In genomic region chrX:66022742-66023725, GRCh38 we compare ENCODE assay signal across 12 cellular contexts. TPM values are rescaled to one million over a fixed set of nuclear protein-coding genes. Genes with fewer than 3 reads are reported as not detected.
DNase-seq lines count a peak whose midpoint lies in the region; ATAC-seq and TF ChIP-seq lines count a peak whose summit lies in the region.
"Had no signal": no experiment of that assay in that cellular context is flagged by ENCODE, and none has a peak within 500 bp of the region (broad histone marks: within the 10 kb centered on the region; RNA-seq: fewer than 3 reads in every experiment).

No MANE protein-coding gene starts in this region.

- peak; percentile 19 for TF ChIP-seq CTCF in activated CD8-positive, alpha-beta T cell treated with anti-CD3 and anti-CD28 coated beads for 36 hours (IDR thresholded peaks at IDR 0.05)
- TF ChIP-seq CTCF in activated B cell treated with CpG ODN at 0.5 μM for 24 hours (IDR thresholded peaks at IDR 0.05): no peak
- peak; percentile 8 for TF ChIP-seq CTCF in upper lobe of right lung (IDR thresholded peaks at IDR 0.05)
- TF ChIP-seq CTCF in Calu3 (IDR thresholded peaks at IDR 0.05; ENCODE audit: unreplicated experiment): no peak

- H3K36me3 ChIP-seq in upper lobe of right lung: no peaks in the 10 kb centered on the region

- POLR2A ChIA-PET in activated CD8-positive, alpha-beta T cell treated with anti-CD3 and anti-CD28 coated beads for 36 hours (lab: Charles Lee): no interaction called here
- POLR2A ChIA-PET in activated CD8-positive, alpha-beta T cell treated with anti-CD3 and anti-CD28 coated beads, Interleukin-2, amount 10 ng/mL, durations not matched to agents 7 days and 5 days (lab: Charles Lee): no interaction called here
- POLR2A ChIA-PET in activated B cell treated with CpG ODN at 0.5 μM for 24 hours (lab: Charles Lee): interaction anchor here (1.4 to 2.6 kb wide), 3 partner anchors 8 to 24 kb away, joined by 4 to 10 read pairs (median 5); no protein-coding TSS in a partner anchor

- intact Hi-C loops in activated CD8-positive, alpha-beta T cell treated with anti-CD3 and anti-CD28 coated beads for 36 hours (cut with micrococcal nuclease): no loop called here
- intact Hi-C loops in activated B cell treated with CpG ODN at 0.5 μM for 24 hours (cut with micrococcal nuclease) (loop anchor here (5.0 kb wide), 1 partner anchor 36 kb away; no protein-coding TSS in a partner anchor), upper lobe of right lung (cut with DNase I) (no loop called here), Calu3 (cut with micrococcal nuclease; ENCODE audit: unreplicated experiment) (no loop called here)

- BruUV-seq in Calu3 (replicated peaks; lab: Mats Ljungman, UMichigan): no TSS peak

- no peak for ATAC-seq in activated CD8-positive, alpha-beta T cell treated with anti-CD3 and anti-CD28 coated beads for 36 hours
- ATAC-seq in activated CD8-positive, alpha-beta T cell treated with anti-CD3 and anti-CD28 coated beads, Interleukin-2, amount 10 ng/mL, durations not matched to agents 7 days and 5 days: no peak
- ATAC-seq in activated B cell treated with CpG ODN at 0.5 μM for 24 hours (ENCODE audit: low read depth) (peak; percentile 29), upper lobe of right lung (peak; percentile 44)
- ATAC-seq: stimulated activated effector memory CD8-positive, alpha-beta T cell treated with anti-CD3 and anti-CD28 coated beads, Interleukin-12 subunit alpha, Interleukin-12 subunit beta, amount 100 ng/mL, for 72 hours had no signal

- H3K27me3 Mint-ChIP-seq in activated CD8-positive, alpha-beta T cell treated with anti-CD3 and anti-CD28 coated beads for 36 hours: no peaks in the 10 kb centered on the region
- H3K27me3 Mint-ChIP-seq in activated CD8-positive, alpha-beta T cell treated with anti-CD3 and anti-CD28 coated beads, Interleukin-2, amount 10 ng/mL, durations not matched to agents 7 days and 5 days (ENCODE audit: low read depth): no peaks in the 10 kb centered on the region
- no peaks in the 10 kb centered on the region for H3K27me3 Mint-ChIP-seq in activated B cell treated with CpG ODN at 0.5 μM for 24 hours
- peaks cover 30% of the 10 kb centered on the region for H3K27me3 Mint-ChIP-seq in Calu3 (ENCODE audit: unreplicated experiment)

- H3K4me3 Mint-ChIP-seq in activated CD8-positive, alpha-beta T cell treated with anti-CD3 and anti-CD28 coated beads for 36 hours: no peak overlapping the region
- H3K4me3 Mint-ChIP-seq in activated CD8-positive, alpha-beta T cell treated with anti-CD3 and anti-CD28 coated beads, Interleukin-2, amount 10 ng/mL, durations not matched to agents 7 days and 5 days: no peak overlapping the region
- no peak overlapping the region for H3K4me3 Mint-ChIP-seq in activated B cell treated with CpG ODN at 0.5 μM for 24 hours
- H3K4me3 Mint-ChIP-seq in Calu3 (ENCODE audit: low read depth, unreplicated experiment): no peak overlapping the region
- H3K4me3 Mint-ChIP-seq: neural crest cell; stimulated activated effector memory CD8-positive, alpha-beta T cell treated with anti-CD3 and anti-CD28 coated beads, Interleukin-12 subunit alpha, Interleukin-12 subunit beta, amount 100 ng/mL, for 72 hours had no signal

- H3K4me3 ChIP-seq in upper lobe of right lung: no peak overlapping the region

- H3K9me3 Mint-ChIP-seq in activated CD8-positive, alpha-beta T cell treated with anti-CD3 and anti-CD28 coated beads for 36 hours: no peaks in the 10 kb centered on the region
- no peaks in the 10 kb centered on the region for H3K9me3 Mint-ChIP-seq in activated CD8-positive, alpha-beta T cell treated with anti-CD3 and anti-CD28 coated beads, Interleukin-2, amount 10 ng/mL, durations not matched to agents 7 days and 5 days (ENCODE audit: insufficient read depth)
- H3K9me3 Mint-ChIP-seq in activated B cell treated with CpG ODN at 0.5 μM for 24 hours (no peaks in the 10 kb centered on the region), Calu3 (ENCODE audit: low read depth, unreplicated experiment) (peaks cover 2% of the 10 kb centered on the region)
- H3K9me3 Mint-ChIP-seq: stimulated activated effector memory CD8-positive, alpha-beta T cell treated with anti-CD3 and anti-CD28 coated beads, Interleukin-12 subunit alpha, Interleukin-12 subunit beta, amount 100 ng/mL, for 72 hours had no signal

- H3K27me3 ChIP-seq in upper lobe of right lung: no peaks in the 10 kb centered on the region

- no peak for DNase-seq in activated CD8-positive, alpha-beta T cell treated with anti-CD3 and anti-CD28 coated beads for 36 hours
- no peak for DNase-seq in activated CD8-positive, alpha-beta T cell treated with anti-CD3 and anti-CD28 coated beads, Interleukin-2, amount 10 ng/mL, durations not matched to agents 7 days and 5 days
- DNase-seq in M059J (ENCODE audit: low read depth) (peak; percentile 8), activated B cell treated with CpG ODN at 0.5 μM for 24 hours (no peak), upper lobe of right lung (no peak), AG08396 (ENCODE audit: low spot score) (no peak), GM19238 (ENCODE audit: insufficient read length, low spot score) (no peak), Calu3 (no peak)
- DNase-seq: NCI-H2171, Right ventricle myocardium superior had no signal

- no peaks in the 10 kb centered on the region for H3K36me3 Mint-ChIP-seq in activated CD8-positive, alpha-beta T cell treated with anti-CD3 and anti-CD28 coated beads for 36 hours (ENCODE audit: low read depth)
- peaks cover 47% of the 10 kb centered on the region for H3K36me3 Mint-ChIP-seq in activated CD8-positive, alpha-beta T cell treated with anti-CD3 and anti-CD28 coated beads, Interleukin-2, amount 10 ng/mL, durations not matched to agents 7 days and 5 days (ENCODE audit: low read depth)
- H3K36me3 Mint-ChIP-seq in activated B cell treated with CpG ODN at 0.5 μM for 24 hours (ENCODE audit: low read depth): peaks cover 12% of the 10 kb centered on the region
- H3K36me3 Mint-ChIP-seq in Calu3 (ENCODE audit: insufficient read depth, unreplicated experiment): no peaks in the 10 kb centered on the region
- H3K36me3 Mint-ChIP-seq: stimulated activated effector memory CD8-positive, alpha-beta T cell treated with anti-CD3 and anti-CD28 coated beads, Interleukin-12 subunit alpha, Interleukin-12 subunit beta, amount 100 ng/mL, for 72 hours had no signal

- no peaks in the 10 kb centered on the region for H3K4me1 ChIP-seq in upper lobe of right lung

- CTCF ChIA-PET in activated CD8-positive, alpha-beta T cell treated with anti-CD3 and anti-CD28 coated beads for 36 hours (lab: Charles Lee): no interaction called here
- CTCF ChIA-PET in activated CD8-positive, alpha-beta T cell treated with anti-CD3 and anti-CD28 coated beads, Interleukin-2, amount 10 ng/mL, durations not matched to agents 7 days and 5 days (lab: Charles Lee): no interaction called here
- CTCF ChIA-PET in activated B cell treated with CpG ODN at 0.5 μM for 24 hours (lab: Charles Lee) (no interaction called here), Calu3 (lab: Charles Lee) (no interaction called here)

- no peak overlapping the region for H3K27ac Mint-ChIP-seq in activated CD8-positive, alpha-beta T cell treated with anti-CD3 and anti-CD28 coated beads for 36 hours
- no peak overlapping the region for H3K27ac Mint-ChIP-seq in activated CD8-positive, alpha-beta T cell treated with anti-CD3 and anti-CD28 coated beads, Interleukin-2, amount 10 ng/mL, durations not matched to agents 7 days and 5 days
- peak overlapping the region; percentile 81 for H3K27ac Mint-ChIP-seq in activated B cell treated with CpG ODN at 0.5 μM for 24 hours
- H3K27ac Mint-ChIP-seq in Calu3 (ENCODE audit: unreplicated experiment): no peak overlapping the region
- H3K27ac Mint-ChIP-seq: stimulated activated effector memory CD8-positive, alpha-beta T cell treated with anti-CD3 and anti-CD28 coated beads, Interleukin-12 subunit alpha, Interleukin-12 subunit beta, amount 100 ng/mL, for 72 hours had no signal

- H3K27ac ChIP-seq in upper lobe of right lung: no peak overlapping the region

- no peaks in the 10 kb centered on the region for H3K9me3 ChIP-seq in upper lobe of right lung

- H3K4me1 Mint-ChIP-seq in activated CD8-positive, alpha-beta T cell treated with anti-CD3 and anti-CD28 coated beads for 36 hours (ENCODE audit: low read depth): peaks cover 29% of the 10 kb centered on the region
- H3K4me1 Mint-ChIP-seq in activated CD8-positive, alpha-beta T cell treated with anti-CD3 and anti-CD28 coated beads, Interleukin-2, amount 10 ng/mL, durations not matched to agents 7 days and 5 days (ENCODE audit: low read depth): peaks cover 61% of the 10 kb centered on the region
- peaks cover 75% of the 10 kb centered on the region for H3K4me1 Mint-ChIP-seq in activated B cell treated with CpG ODN at 0.5 μM for 24 hours
- H3K4me1 Mint-ChIP-seq in Calu3 (ENCODE audit: low read depth, unreplicated experiment): no peaks in the 10 kb centered on the region
- H3K4me1 Mint-ChIP-seq: neural crest cell had no signal

RNA-seq across cellular contexts. Expression of gene VSIG4, which starts 16.8 kb away (rescaled TPM):
- under 1 TPM in 1 of 2 experiments, not detected in 1; 0.23 TPM for total RNA-seq in activated CD8-positive, alpha-beta T cell treated with anti-CD3 and anti-CD28 coated beads for 36 hours
- total RNA-seq in activated CD8-positive, alpha-beta T cell treated with anti-CD3 and anti-CD28 coated beads, Interleukin-2, amount 10 ng/mL, durations not matched to agents 7 days and 5 days: not detected
- total RNA-seq in M059J (2014; rRNA removed; shearing (Covaris generic)): not detected in 2 replicates
- total RNA-seq in activated B cell treated with CpG ODN at 0.5 μM for 24 hours (not detected in 2 replicates), upper lobe of right lung (237 TPM), Calu3 (2022) (not detected in 2 replicates)
- total RNA-seq: neural crest cell had no signal

Comparison
In these comparisons a context has a peak if more than half of its experiments do, and no peak if none do; other contexts are left out.
1. ATAC-seq: peak in activated B cell treated with CpG ODN at 0.5 μM for 24 hours (single experiment) and upper lobe of right lung (single experiment); none in activated CD8-positive, alpha-beta T cell treated with anti-CD3 and anti-CD28 coated beads for 36 hours (single experiment) and activated CD8-positive, alpha-beta T cell treated with anti-CD3 and anti-CD28 coated beads, Interleukin-2, amount 10 ng/mL, durations not matched to agents 7 days and 5 days (single experiment).
2. CTCF ChIP-seq: peak in activated CD8-positive, alpha-beta T cell treated with anti-CD3 and anti-CD28 coated beads for 36 hours (single experiment) and upper lobe of right lung (single experiment); none in activated B cell treated with CpG ODN at 0.5 μM for 24 hours (single experiment) and Calu3 (single experiment).
3. RNA of gene VSIG4, which starts 16.8 kb away (total RNA-seq): 237 TPM in upper lobe of right lung (single experiment); 0.23 TPM in activated CD8-positive, alpha-beta T cell treated with anti-CD3 and anti-CD28 coated beads for 36 hours, not detected in activated B cell treated with CpG ODN at 0.5 μM for 24 hours, not detected in activated CD8-positive, alpha-beta T cell treated with anti-CD3 and anti-CD28 coated beads, Interleukin-2, amount 10 ng/mL, durations not matched to agents 7 days and 5 days, not detected in M059J and not detected in Calu3; every median in the first group is over 100 times any median in the second.